In genomic region chr10:62632071-62632809, GRCh38 we compare ENCODE assay signal across 1 cellular context.
TF ChIP-seq lines count a peak whose summit lies in the region.

No MANE protein-coding gene starts in this region.

TF ChIP-seq in GM12878, 131 proteins besides CTCF, POLR2A, EP300 and RAD21 (continued from another document):
- TF ChIP-seq RELB (IDR thresholded peaks at IDR 0.05; ENCODE audit: low read depth) = peak; percentile 87
- 0 out of 4 replicates have a peak, but pooled peaks of 1 of the 2 experiments have one; percentile 12 for TF ChIP-seq SRF (IDR thresholded peaks at IDR 0.05; ENCODE audit: low read depth in 2 of 2, low read length in 2 of 2)
- TF ChIP-seq SUPT20H (IDR thresholded peaks at IDR 0.05; ENCODE audit: borderline replicate concordance, control insufficient read depth, low read depth, low read length) = no peak
- no peak for TF ChIP-seq CUX1 (IDR thresholded peaks at IDR 0.05; ENCODE audit: insufficient replicate concordance, low read depth, low read length)
- no peak for TF ChIP-seq RBBP5 (conservative IDR thresholded peaks at IDR 0.05)
- TF ChIP-seq NFXL1 (IDR thresholded peaks at IDR 0.05; ENCODE audit: borderline replicate concordance) = no peak
- TF ChIP-seq WRNIP1 (IDR thresholded peaks at IDR 0.05; ENCODE audit: borderline replicate concordance, low read depth, low read length) = no peak
- peak in 1 of 2 experiments; percentile 69; a peak in 2 of 4 replicates for TF ChIP-seq ETV6 (conservative IDR thresholded peaks at IDR 0.05 in 1 of 2, IDR thresholded peaks at IDR 0.05 in 1 of 2; ENCODE audit: borderline replicate concordance in 1 of 2, low read depth in 1 of 2)
- peak; percentile 97 for TF ChIP-seq SKIL (IDR thresholded peaks at IDR 0.05; ENCODE audit: low read depth, poor library complexity, severe bottlenecking)
- peak; percentile 99 for TF ChIP-seq ESRRA (IDR thresholded peaks at IDR 0.05; ENCODE audit: low read length)
- TF ChIP-seq POU2F2 (IDR thresholded peaks at IDR 0.05; ENCODE audit: borderline replicate concordance, low read depth, low read length) = no peak; the same call in 1 of the 3 replicates
- TF ChIP-seq PAX5 (IDR thresholded peaks at IDR 0.05; ENCODE audit: borderline replicate concordance, low read depth, low read length) = peak; percentile 69
- TF ChIP-seq PBX3 (IDR thresholded peaks at IDR 0.05; ENCODE audit: insufficient replicate concordance, low read depth, low read length) = no peak
- TF ChIP-seq ZSCAN29 (IDR thresholded peaks at IDR 0.05) = no peak; the same call in 1 of the 2 replicates
- no peak for TF ChIP-seq YBX1 (IDR thresholded peaks at IDR 0.05)
- peak; percentile 47; the same call in 1 of the 2 replicates for TF ChIP-seq ZBTB40 (IDR thresholded peaks at IDR 0.05; ENCODE audit: borderline replicate concordance)
- TF ChIP-seq CEBPZ (IDR thresholded peaks at IDR 0.05; ENCODE audit: low read depth, low read length) = no peak
- TF ChIP-seq CHD2 (IDR thresholded peaks at IDR 0.05; ENCODE audit: borderline replicate concordance, low read depth, low read length) = peak; percentile 72; the same call in 1 of the 2 replicates
- TF ChIP-seq ZNF622 (IDR thresholded peaks at IDR 0.05) = no peak
- TF ChIP-seq TCF3 (IDR thresholded peaks at IDR 0.05; ENCODE audit: borderline replicate concordance, insufficient read depth, low read depth, low read length) = 0 out of 2 replicates have a peak, but pooled peaks have one; percentile 33
- no peak for TF ChIP-seq PAX8 (IDR thresholded peaks at IDR 0.05)
- TF ChIP-seq SP1 (IDR thresholded peaks at IDR 0.05; ENCODE audit: low read depth, low read length) = peak; percentile 47
- TF ChIP-seq MTA3 (IDR thresholded peaks at IDR 0.05; ENCODE audit: borderline replicate concordance, low read length) = peak; percentile 91; the same call in 1 of the 2 replicates
- TF ChIP-seq SIX5 (IDR thresholded peaks at IDR 0.05; ENCODE audit: low read depth, low read length, severe bottlenecking) = no peak
- TF ChIP-seq TCF7 (IDR thresholded peaks at IDR 0.05; ENCODE audit: borderline replicate concordance) = 0 out of 2 replicates have a peak, but pooled peaks have one; percentile 49
- TF ChIP-seq IRF3 (IDR thresholded peaks at IDR 0.05) = no peak
- TF ChIP-seq BACH1 (IDR thresholded peaks at IDR 0.05; ENCODE audit: borderline replicate concordance) = peak; percentile 36; the same call in 1 of the 2 replicates
- TF ChIP-seq HSF1 (IDR thresholded peaks at IDR 0.05; ENCODE audit: low read depth, low read length) = peak; percentile 33; the same call in 1 of the 2 replicates
- no peak for TF ChIP-seq HCFC1 (IDR thresholded peaks at IDR 0.05; ENCODE audit: low read length)
